ENCODE assay signal across 2 cellular contexts in genomic region chr6:44451803-44452690, GRCh38.
TF ChIP-seq lines count a peak whose summit lies in the region.

No MANE protein-coding gene starts in this region.

TF ChIP-seq in A549, 52 proteins besides CTCF, POLR2A, EP300 and RAD21 (continued from another document):
- TF ChIP-seq ZFP36 (IDR thresholded peaks at IDR 0.05; ENCODE audit: borderline replicate concordance, partially characterized antibody) (no peak), HOXB5 (CRISPR knock-in tag; IDR thresholded peaks at IDR 0.05) (no peak), BCL3 (IDR thresholded peaks at IDR 0.05) (no peak), FOSL2 (IDR thresholded peaks at IDR 0.05) (no peak), FOSL2 (CRISPR knock-in tag; IDR thresholded peaks at IDR 0.05) (no peak)

TF ChIP-seq in IMR-90, 13 proteins besides CTCF, POLR2A, EP300 and RAD21 (continued from another document):
- TF ChIP-seq USF2 (IDR thresholded peaks at IDR 0.05; ENCODE audit: low read depth, low read length) (no peak), RFX5 (IDR thresholded peaks at IDR 0.05; ENCODE audit: low read depth, low read length) (no peak), BHLHE40 (IDR thresholded peaks at IDR 0.05; ENCODE audit: low read depth, low read length) (no peak), ELK1 (IDR thresholded peaks at IDR 0.05; ENCODE audit: borderline replicate concordance, low read depth, low read length) (no peak), RCOR1 (IDR thresholded peaks at IDR 0.05; ENCODE audit: insufficient replicate concordance, low read length) (no peak)
